Comparison of ENCODE assay signal across 8 cellular contexts in the genomic region with DNA sequence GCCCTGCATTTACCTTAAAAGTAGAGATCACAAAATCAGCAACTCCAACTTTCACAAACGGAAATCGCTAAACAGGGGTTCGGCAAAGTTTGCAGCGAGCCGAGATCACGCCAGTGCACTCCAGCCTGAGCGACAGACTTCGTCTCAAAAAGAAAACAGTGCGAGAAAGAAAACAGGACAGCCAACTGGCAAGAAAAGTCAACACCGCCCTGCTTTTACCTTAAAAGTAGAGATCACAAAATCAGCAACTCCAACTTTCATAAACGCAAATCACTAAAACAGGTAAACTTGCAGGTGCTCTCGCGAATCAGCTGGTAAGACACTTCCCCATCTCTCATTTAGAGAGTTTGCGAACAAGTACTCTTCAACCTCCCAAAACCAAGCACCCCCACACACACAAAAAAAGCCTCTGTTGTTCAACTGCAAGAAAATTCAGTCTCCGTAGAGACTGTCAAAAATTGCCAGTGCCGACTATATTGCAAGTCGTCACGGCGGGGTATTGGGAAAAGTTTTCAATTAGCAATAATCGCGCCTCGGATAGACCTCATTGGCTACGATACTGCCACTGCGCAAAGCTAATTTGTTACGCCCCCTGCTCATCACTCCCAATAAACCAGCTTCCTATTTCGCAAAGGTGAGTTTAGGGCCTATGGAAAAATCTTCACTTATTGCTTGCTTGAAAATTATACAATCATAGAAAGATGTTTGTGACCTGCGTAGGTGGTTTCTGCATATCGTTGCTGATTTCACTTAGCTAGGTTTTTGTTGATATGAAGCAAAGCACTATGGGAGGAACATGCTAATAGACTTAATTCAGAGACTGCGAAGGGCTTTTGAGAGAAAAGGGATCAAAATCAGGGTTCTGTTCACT. TPM values are rescaled to one million over a fixed set of nuclear protein-coding genes. Genes with fewer than 3 reads are reported as not detected.
DNase-seq lines count a peak whose midpoint lies in the region; ATAC-seq, FAIRE-seq and TF ChIP-seq lines count a peak whose summit lies in the region.

Gene RNU4-1 (minus strand): TSS at position 577 of the 871 bp plus-strand sequence.

- peak; percentile 91 for FAIRE-seq in A204.1 (lab: Jason Lieb, UNC)

- no peaks in the 10 kb centered on the region; the same call in 1 of the 2 replicates for H3K27me3 Mint-ChIP-seq in WTC11 (ENCODE audit: low read depth)
- no peaks in the 10 kb centered on the region for H3K27me3 Mint-ChIP-seq in central memory CD8-positive, alpha-beta T cell

- POLR2A ChIA-PET in WTC11 (lab: Charles Lee), result interaction anchor here (0.5 to 4.5 kb wide), 15 partner anchors 9 to 1410 kb away, joined by 3 to 157 read pairs (median 6); partner anchors contain the start of genes PXN, RAB35, RPLP0 and SIRT4

- H3K27ac Mint-ChIP-seq in WTC11, result no peak within 1 kb of the TSS
- H3K27ac Mint-ChIP-seq in central memory CD8-positive, alpha-beta T cell (ENCODE audit: low read depth), result no peak within 1 kb of the TSS

- peaks cover 9% of the 10 kb centered on the region for H3K4me1 Mint-ChIP-seq in WTC11
- no peaks in the 10 kb centered on the region for H3K4me1 Mint-ChIP-seq in central memory CD8-positive, alpha-beta T cell

- ATAC-seq in GM18861 (IDR thresholded peaks at IDR 0.05; ENCODE audit: unreplicated experiment), result peak; percentile 39
- ATAC-seq in HG03108 (IDR thresholded peaks at IDR 0.05; ENCODE audit: unreplicated experiment), result peak; percentile 40
- ATAC-seq in WTC11, result peak; percentile 58
- peak; percentile 46 for ATAC-seq in central memory CD8-positive, alpha-beta T cell (replicated peaks; ENCODE audit: extremely low read depth, poor library complexity, severe bottlenecking)

- TF ChIP-seq CTCF in WTC11 (IDR thresholded peaks at IDR 0.05), result no peak

- CTCF ChIA-PET in WTC11 (lab: Charles Lee), result interaction anchor here (0.6 to 6.2 kb wide), 8 partner anchors 10 to 165 kb away, joined by 3 to 145 read pairs (median 6); partner anchors contain the start of genes PXN and SIRT4

- no peaks in the 10 kb centered on the region for H3K9me3 Mint-ChIP-seq in WTC11
- H3K9me3 Mint-ChIP-seq in central memory CD8-positive, alpha-beta T cell, result no peaks in the 10 kb centered on the region

- H3K36me3 Mint-ChIP-seq in WTC11, result no peaks in the 10 kb centered on the region
- H3K36me3 Mint-ChIP-seq in central memory CD8-positive, alpha-beta T cell (ENCODE audit: insufficient read depth), result peaks cover 15% of the 10 kb centered on the region

- peak; percentile 84 for DNase-seq in NCI-H345 (lab: John Stamatoyannopoulos, UW)
- DNase-seq in WTC11 (ENCODE audit: low spot score), result peak; percentile 62
- peak; percentile 63 to 83 for DNase-seq in central memory CD8-positive, alpha-beta T cell (ENCODE audit: low spot score in 2 of 2)
- DNase-seq in islet precursor cell, result peak; percentile 98
- peak; percentile 63 for DNase-seq in stimulated activated CD4-positive, alpha-beta T cell treated with anti-CD3 and anti-CD28 coated beads, Interleukin-12 subunit alpha, Interleukin-12 subunit beta, amount 100 ng/mL, for 4 hours

- H3K4me3 Mint-ChIP-seq in WTC11, result no peak within 1 kb of the TSS
- H3K4me3 Mint-ChIP-seq in central memory CD8-positive, alpha-beta T cell, result no peak within 1 kb of the TSS

TF ChIP-seq in WTC11, 78 proteins besides CTCF, POLR2A, EP300 and RAD21 (continues in another document):
- TF ChIP-seq ZNF219 (CRISPR knock-in tag; IDR thresholded peaks at IDR 0.05; ENCODE audit: borderline replicate concordance) (peak; percentile 55; the same call in 1 of the 2 replicates), FOXP4 (CRISPR knock-in tag; IDR thresholded peaks at IDR 0.05) (no peak), FOXP1 (CRISPR knock-in tag; IDR thresholded peaks at IDR 0.05; ENCODE audit: borderline replicate concordance) (no peak; the same call in 1 of the 2 replicates), GABPB1 (CRISPR knock-in tag; IDR thresholded peaks at IDR 0.05) (peak; percentile 77), NR1H2 (CRISPR knock-in tag; IDR thresholded peaks at IDR 0.05) (no peak), ZNF512 (CRISPR knock-in tag; IDR thresholded peaks at IDR 0.05; ENCODE audit: borderline replicate concordance) (no peak), PREB (CRISPR knock-in tag; IDR thresholded peaks at IDR 0.05; ENCODE audit: borderline replicate concordance) (peak; percentile 91; the same call in 1 of the 2 replicates)
- TF ChIP-seq, protein P1, sequence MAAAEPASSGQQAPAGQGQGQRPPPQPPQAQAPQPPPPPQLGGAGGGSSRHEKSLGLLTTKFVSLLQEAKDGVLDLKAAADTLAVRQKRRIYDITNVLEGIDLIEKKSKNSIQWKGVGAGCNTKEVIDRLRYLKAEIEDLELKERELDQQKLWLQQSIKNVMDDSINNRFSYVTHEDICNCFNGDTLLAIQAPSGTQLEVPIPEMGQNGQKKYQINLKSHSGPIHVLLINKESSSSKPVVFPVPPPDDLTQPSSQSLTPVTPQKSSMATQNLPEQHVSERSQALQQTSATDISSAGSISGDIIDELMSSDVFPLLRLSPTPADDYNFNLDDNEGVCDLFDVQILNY (CRISPR knock-in tag; IDR thresholded peaks at IDR 0.05), result no peak
- TF ChIP-seq, protein P2, sequence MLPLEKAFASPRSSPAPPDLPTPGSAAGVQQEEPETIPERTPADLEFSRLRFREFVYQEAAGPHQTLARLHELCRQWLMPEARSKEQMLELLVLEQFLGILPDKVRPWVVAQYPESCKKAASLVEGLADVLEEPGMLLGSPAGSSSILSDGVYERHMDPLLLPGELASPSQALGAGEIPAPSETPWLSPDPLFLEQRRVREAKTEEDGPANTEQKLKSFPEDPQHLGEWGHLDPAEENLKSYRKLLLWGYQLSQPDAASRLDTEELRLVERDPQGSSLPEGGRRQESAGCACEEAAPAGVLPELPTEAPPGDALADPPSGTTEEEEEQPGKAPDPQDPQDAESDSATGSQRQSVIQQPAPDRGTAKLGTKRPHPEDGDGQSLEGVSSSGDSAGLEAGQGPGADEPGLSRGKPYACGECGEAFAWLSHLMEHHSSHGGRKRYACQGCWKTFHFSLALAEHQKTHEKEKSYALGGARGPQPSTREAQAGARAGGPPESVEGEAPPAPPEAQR (CRISPR knock-in tag; IDR thresholded peaks at IDR 0.05), result no peak
- TF ChIP-seq, protein P3, sequence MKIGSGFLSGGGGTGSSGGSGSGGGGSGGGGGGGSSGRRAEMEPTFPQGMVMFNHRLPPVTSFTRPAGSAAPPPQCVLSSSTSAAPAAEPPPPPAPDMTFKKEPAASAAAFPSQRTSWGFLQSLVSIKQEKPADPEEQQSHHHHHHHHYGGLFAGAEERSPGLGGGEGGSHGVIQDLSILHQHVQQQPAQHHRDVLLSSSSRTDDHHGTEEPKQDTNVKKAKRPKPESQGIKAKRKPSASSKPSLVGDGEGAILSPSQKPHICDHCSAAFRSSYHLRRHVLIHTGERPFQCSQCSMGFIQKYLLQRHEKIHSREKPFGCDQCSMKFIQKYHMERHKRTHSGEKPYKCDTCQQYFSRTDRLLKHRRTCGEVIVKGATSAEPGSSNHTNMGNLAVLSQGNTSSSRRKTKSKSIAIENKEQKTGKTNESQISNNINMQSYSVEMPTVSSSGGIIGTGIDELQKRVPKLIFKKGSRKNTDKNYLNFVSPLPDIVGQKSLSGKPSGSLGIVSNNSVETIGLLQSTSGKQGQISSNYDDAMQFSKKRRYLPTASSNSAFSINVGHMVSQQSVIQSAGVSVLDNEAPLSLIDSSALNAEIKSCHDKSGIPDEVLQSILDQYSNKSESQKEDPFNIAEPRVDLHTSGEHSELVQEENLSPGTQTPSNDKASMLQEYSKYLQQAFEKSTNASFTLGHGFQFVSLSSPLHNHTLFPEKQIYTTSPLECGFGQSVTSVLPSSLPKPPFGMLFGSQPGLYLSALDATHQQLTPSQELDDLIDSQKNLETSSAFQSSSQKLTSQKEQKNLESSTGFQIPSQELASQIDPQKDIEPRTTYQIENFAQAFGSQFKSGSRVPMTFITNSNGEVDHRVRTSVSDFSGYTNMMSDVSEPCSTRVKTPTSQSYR (CRISPR knock-in tag; IDR thresholded peaks at IDR 0.05), result peak; percentile 74

RNA-seq across cellular contexts. Expression of gene RNU4-1, which starts in this region (rescaled TPM):
- 2,196 to 2,477 TPM (median 2,436 TPM) in 3 replicates for total RNA-seq in WTC11 (2021)

Comparison
In these comparisons a context has a peak if more than half of its experiments do, and no peak if none do; other contexts are left out.
1. Peak in every context shown above with its lines: DNase-seq and ATAC-seq.